23 cellular contexts compared by ENCODE assay signal in the genomic region with DNA sequence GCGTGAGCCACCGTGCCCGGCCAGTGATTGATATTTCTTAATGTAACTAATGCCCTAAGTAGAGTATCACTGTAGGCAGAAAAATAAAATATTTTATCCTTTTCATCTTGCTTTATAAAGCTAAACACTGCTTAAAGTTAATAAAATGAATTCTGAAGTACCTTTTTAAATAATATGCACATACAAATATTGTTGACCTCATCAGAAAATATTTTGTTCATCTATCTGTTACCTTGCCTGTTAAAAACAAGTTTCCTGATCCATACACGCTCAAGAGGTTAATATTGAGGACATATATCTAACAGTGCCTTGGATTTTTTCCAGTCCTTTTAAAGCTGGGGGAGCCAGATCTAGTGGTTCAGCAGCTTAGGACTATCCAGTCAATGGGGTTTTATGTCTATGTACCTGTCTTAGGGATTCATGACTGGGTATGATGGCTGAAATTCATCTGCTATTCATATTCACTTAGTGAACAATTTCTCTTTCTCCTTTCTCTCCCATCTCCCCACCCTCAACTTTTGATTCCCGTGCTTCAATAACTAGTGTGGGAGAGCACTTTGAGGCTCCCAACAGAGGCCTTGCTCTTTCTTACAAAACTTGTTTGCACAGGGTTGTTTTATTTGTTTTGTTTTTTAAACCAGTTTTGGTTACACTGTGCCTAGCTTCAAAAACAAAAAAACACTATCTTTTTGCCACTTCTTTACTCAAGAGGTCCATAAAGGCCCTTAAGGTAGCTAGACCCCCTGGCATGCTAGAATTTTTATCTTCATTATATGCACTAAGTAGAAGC. TPM values are rescaled to one million over a fixed set of nuclear protein-coding genes. Genes with fewer than 3 reads are reported as not detected.
DNase-seq lines count a peak whose midpoint lies in the region; ATAC-seq and TF ChIP-seq lines count a peak whose summit lies in the region.
"Had no signal": no experiment of that assay in that cellular context is flagged by ENCODE, and none has a peak within 500 bp of the region (broad histone marks: within the 10 kb centered on the region; RNA-seq: fewer than 3 reads in every experiment).

No MANE protein-coding gene starts in this region.

- peaks cover 95% of the 10 kb centered on the region for H3K4me1 ChIP-seq in Caco-2
- peaks cover 16% of the 10 kb centered on the region; the same call in 1 of the 2 replicates for H3K4me1 ChIP-seq in HEK293 (ENCODE audit: control insufficient read depth, insufficient read depth, low read length)
- H3K4me1 ChIP-seq in gastrocnemius medialis, result peaks cover 79 to 82% of the 10 kb centered on the region in 2 donors

- no TSS peak for BruUV-seq in Caco-2 (replicated peaks; lab: Mats Ljungman, UMichigan)

- H3K4me1 Mint-ChIP-seq in Caco-2 (ENCODE audit: low read depth, unreplicated experiment) (peaks cover 59% of the 10 kb centered on the region), memory B cell (peaks cover 34% of the 10 kb centered on the region)

- intact Hi-C loops in Caco-2 (cut with micrococcal nuclease; ENCODE audit: unreplicated experiment), result no loop called here
- intact Hi-C loops in gastrocnemius medialis (cut with DNase I; ENCODE audit: low total_unique reads), result no loop called here

- H3K9me3 Mint-ChIP-seq in Caco-2 (ENCODE audit: unreplicated experiment), result no peaks in the 10 kb centered on the region
- H3K9me3 Mint-ChIP-seq in memory B cell, result no peaks in the 10 kb centered on the region
- H3K9me3 Mint-ChIP-seq: CD8-positive, alpha-beta memory T cell had no signal

- no peaks in the 10 kb centered on the region for H3K27me3 Mint-ChIP-seq in Caco-2 (ENCODE audit: insufficient read depth, unreplicated experiment)
- no peaks in the 10 kb centered on the region for H3K27me3 Mint-ChIP-seq in memory B cell
- H3K27me3 Mint-ChIP-seq: B cell; CD8-positive, alpha-beta memory T cell had no signal

- H3K27me3 ChIP-seq in Caco-2 (replicated peaks; ENCODE audit: control insufficient read depth, insufficient read depth, low read length) (no peaks in the 10 kb centered on the region), gastrocnemius medialis (no peaks in the 10 kb centered on the region)
- H3K27me3 ChIP-seq: MG63 had no signal

- H3K36me3 Mint-ChIP-seq in Caco-2 (ENCODE audit: insufficient read depth, unreplicated experiment) (peaks cover 44% of the 10 kb centered on the region), memory B cell (peaks cover 13% of the 10 kb centered on the region)

- DNase-seq in Caco-2 (no peak), memory B cell (ENCODE audit: low spot score in 2 of 2) (no peak), gastrocnemius medialis (no peak), NCI-H82 (lab: John Stamatoyannopoulos, UW) (no peak), NCI-H69 (lab: John Stamatoyannopoulos, UW) (no peak)
- DNase-seq: CD8-positive, alpha-beta memory T cell; DMS153; DND-41; GM23248; HCEC 1CT; KBM-7; MG63; NCI-H2029; NCI-H446 treated with DMSO at 0.1 percent for 48 hours; NCI-H526; RPMI8226; SHP77; T-helper 1 cell had no signal

- in situ Hi-C loops in gastrocnemius medialis (cut with MboI; ENCODE audit: low sequenced_read_pairs in 4 of 4), result loop anchor here in 1 of 4 donors (25.0 kb wide), 1 partner anchor 464 kb away; no protein-coding TSS in a partner anchor

- TF ChIP-seq POLR2A in gastrocnemius medialis (IDR thresholded peaks at IDR 0.05), result no peak

- H3K9me3 ChIP-seq in Caco-2 (no peaks in the 10 kb centered on the region), HEK293 (ENCODE audit: control insufficient read depth, insufficient read depth, low read depth, low read length) (no peaks in the 10 kb centered on the region), gastrocnemius medialis (no peaks in the 10 kb centered on the region)
- H3K9me3 ChIP-seq: MG63 had no signal

- POLR2A ChIA-PET in Caco-2 (lab: Charles Lee) (no interaction called here), HEK293 (lab: Yijun Ruan, JAX) (no interaction called here)

- ATAC-seq in memory B cell (ENCODE audit: low read depth) (no peak), gastrocnemius medialis (no peak), HG03108 (IDR thresholded peaks at IDR 0.05; ENCODE audit: unreplicated experiment) (no peak), HG03095 (IDR thresholded peaks at IDR 0.05; ENCODE audit: unreplicated experiment) (no peak)

- H3K4me3 Mint-ChIP-seq in Caco-2 (ENCODE audit: unreplicated experiment), result no peak overlapping the region
- H3K4me3 Mint-ChIP-seq in memory B cell, result no peak overlapping the region
- H3K4me3 Mint-ChIP-seq: B cell; CD8-positive, alpha-beta memory T cell had no signal

- H3K4me3 ChIP-seq in Caco-2 (ENCODE audit: low read depth, low read length), result no peak overlapping the region
- H3K4me3 ChIP-seq in HEK293 (ENCODE audit: low read depth, low read length), result no peak overlapping the region
- no peak overlapping the region for H3K4me3 ChIP-seq in gastrocnemius medialis
- H3K4me3 ChIP-seq: GM23248, MG63 had no signal

- CTCF ChIA-PET in Caco-2 (lab: Charles Lee) (no interaction called here), HEK293 (lab: Yijun Ruan, JAX) (interaction anchor here (0.6 to 1.2 kb wide), 4 partner anchors 22 to 85 kb away, joined by 3 to 7 read pairs (median 3); no protein-coding TSS in a partner anchor)

- H3K27ac ChIP-seq in HEK293 (ENCODE audit: extremely low read depth, low read depth, low read length) (no peak overlapping the region), gastrocnemius medialis (peak overlapping the region in 3 of 4 donors; percentile 12 to 30 (median 15))
- H3K27ac ChIP-seq: C4-2B, GM23248 had no signal

- H3K27ac Mint-ChIP-seq in Caco-2 (ENCODE audit: unreplicated experiment) (peak overlapping the region; percentile 21), memory B cell (peak overlapping the region; percentile 36)
- H3K27ac Mint-ChIP-seq: B cell; CD8-positive, alpha-beta memory T cell had no signal

- TF ChIP-seq CTCF in Caco-2 (IDR thresholded peaks at IDR 0.05; ENCODE audit: insufficient read depth in 1 of 2, low read depth in 1 of 2, low read length in 1 of 2, severe bottlenecking in 1 of 2, unreplicated experiment in 1 of 2) (no peak), HEK293 (tag by site-specific recombination; IDR thresholded peaks at IDR 0.05) (no peak), gastrocnemius medialis (IDR thresholded peaks at IDR 0.05 in 4 of 5, conservative IDR thresholded peaks at IDR 0.05 in 1 of 5) (no peak)

- no peaks in the 10 kb centered on the region for H3K36me3 ChIP-seq in Caco-2 (ENCODE audit: control insufficient read depth, insufficient read depth, low read length)
- H3K36me3 ChIP-seq in HEK293 (ENCODE audit: control insufficient read depth in 2 of 2, insufficient read depth in 1 of 2, low read length in 2 of 2), result peaks cover 0 to 9% of the 10 kb centered on the region in 2 experiments; a peak in 2 of 3 replicates
- no peaks in the 10 kb centered on the region for H3K36me3 ChIP-seq in gastrocnemius medialis

TF ChIP-seq in HEK293, 187 proteins besides CTCF, POLR2A, EP300 and RAD21:
- peak; percentile 60 for TF ChIP-seq PRDM1 (tag by site-specific recombination; IDR thresholded peaks at IDR 0.05)
- TF ChIP-seq, protein P1, sequence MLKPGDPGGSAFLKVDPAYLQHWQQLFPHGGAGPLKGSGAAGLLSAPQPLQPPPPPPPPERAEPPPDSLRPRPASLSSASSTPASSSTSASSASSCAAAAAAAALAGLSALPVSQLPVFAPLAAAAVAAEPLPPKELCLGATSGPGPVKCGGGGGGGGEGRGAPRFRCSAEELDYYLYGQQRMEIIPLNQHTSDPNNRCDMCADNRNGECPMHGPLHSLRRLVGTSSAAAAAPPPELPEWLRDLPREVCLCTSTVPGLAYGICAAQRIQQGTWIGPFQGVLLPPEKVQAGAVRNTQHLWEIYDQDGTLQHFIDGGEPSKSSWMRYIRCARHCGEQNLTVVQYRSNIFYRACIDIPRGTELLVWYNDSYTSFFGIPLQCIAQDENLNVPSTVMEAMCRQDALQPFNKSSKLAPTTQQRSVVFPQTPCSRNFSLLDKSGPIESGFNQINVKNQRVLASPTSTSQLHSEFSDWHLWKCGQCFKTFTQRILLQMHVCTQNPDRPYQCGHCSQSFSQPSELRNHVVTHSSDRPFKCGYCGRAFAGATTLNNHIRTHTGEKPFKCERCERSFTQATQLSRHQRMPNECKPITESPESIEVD (tag by site-specific recombination; IDR thresholded peaks at IDR 0.05), result peak; percentile 76
- peak; percentile 27; the same call in 1 of the 2 replicates for TF ChIP-seq OSR2 (tag by site-specific recombination; IDR thresholded peaks at IDR 0.05)
- TF ChIP-seq, protein P2, sequence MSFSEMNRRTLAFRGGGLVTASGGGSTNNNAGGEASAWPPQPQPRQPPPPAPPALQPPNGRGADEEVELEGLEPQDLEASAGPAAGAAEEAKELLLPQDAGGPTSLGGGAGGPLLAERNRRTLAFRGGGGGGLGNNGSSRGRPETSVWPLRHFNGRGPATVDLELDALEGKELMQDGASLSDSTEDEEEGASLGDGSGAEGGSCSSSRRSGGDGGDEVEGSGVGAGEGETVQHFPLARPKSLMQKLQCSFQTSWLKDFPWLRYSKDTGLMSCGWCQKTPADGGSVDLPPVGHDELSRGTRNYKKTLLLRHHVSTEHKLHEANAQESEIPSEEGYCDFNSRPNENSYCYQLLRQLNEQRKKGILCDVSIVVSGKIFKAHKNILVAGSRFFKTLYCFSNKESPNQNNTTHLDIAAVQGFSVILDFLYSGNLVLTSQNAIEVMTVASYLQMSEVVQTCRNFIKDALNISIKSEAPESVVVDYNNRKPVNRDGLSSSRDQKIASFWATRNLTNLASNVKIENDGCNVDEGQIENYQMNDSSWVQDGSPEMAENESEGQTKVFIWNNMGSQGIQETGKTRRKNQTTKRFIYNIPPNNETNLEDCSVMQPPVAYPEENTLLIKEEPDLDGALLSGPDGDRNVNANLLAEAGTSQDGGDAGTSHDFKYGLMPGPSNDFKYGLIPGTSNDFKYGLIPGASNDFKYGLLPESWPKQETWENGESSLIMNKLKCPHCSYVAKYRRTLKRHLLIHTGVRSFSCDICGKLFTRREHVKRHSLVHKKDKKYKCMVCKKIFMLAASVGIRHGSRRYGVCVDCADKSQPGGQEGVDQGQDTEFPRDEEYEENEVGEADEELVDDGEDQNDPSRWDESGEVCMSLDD (tag by site-specific recombination; IDR thresholded peaks at IDR 0.05), result no peak
- peak; percentile 79 for TF ChIP-seq FEZF1 (tag by site-specific recombination; IDR thresholded peaks at IDR 0.05)
TF ChIP-seq in HEK293: peak in this region for 4.

RNA-seq across cellular contexts. Expression of a gene that starts 7.0 kb away (rescaled TPM):
- 150 and 167 TPM in 2 replicates for total RNA-seq in Caco-2 (2022)
- total RNA-seq in gastrocnemius medialis, result 10 to 100 TPM; 17.3 to 74.7 (median 35.0) TPM
